In genomic region chr1:234355782-234356510, GRCh38 we compare ENCODE assay signal across 13 cellular contexts. TPM values are rescaled to one million over a fixed set of nuclear protein-coding genes. Genes with fewer than 3 reads are reported as not detected.
DNase-seq lines count a peak whose midpoint lies in the region; ATAC-seq, FAIRE-seq and TF ChIP-seq lines count a peak whose summit lies in the region.
"Had no signal": no experiment of that assay in that cellular context is flagged by ENCODE, and none has a peak within 500 bp of the region (broad histone marks: within the 10 kb centered on the region; RNA-seq: fewer than 3 reads in every experiment).

No MANE protein-coding gene starts in this region.

- H3K4me2 ChIP-seq in OCI-LY1 (ENCODE audit: low read length), result peak overlapping the region; percentile 67
- peak overlapping the region; percentile 9; the same call in 1 of the 2 replicates for H3K4me2 ChIP-seq in K562 (ENCODE audit: insufficient read depth, low read length)

- H3K9me2 ChIP-seq in OCI-LY1 (ENCODE audit: low read depth, low read length), result no peaks in the 10 kb centered on the region; the same call in 1 of the 2 replicates

- no peaks in the 10 kb centered on the region for H3K9me1 ChIP-seq in K562 (ENCODE audit: control insufficient read depth, insufficient read depth, low read length)

- in situ Hi-C loops in K562 (cut with MboI), result no loop called here

- no peak for TF ChIP-seq RAD21 in K562 (CRISPR knock-in tag; conservative IDR thresholded peaks at IDR 0.05 in 1 of 2, IDR thresholded peaks at IDR 0.05 in 1 of 2)

- no peak for DNase-seq in CD4-positive, alpha-beta T cell
- no peak for DNase-seq in K562 (ENCODE audit: extremely low read depth in 1 of 4, low spot score in 3 of 4)
- no peak for DNase-seq in NCI-H774 (lab: John Stamatoyannopoulos, UW)
- DNase-seq in DMS79 treated with DMSO at 0.1 percent for 48 hours (lab: John Stamatoyannopoulos, UW), result no peak
- DNase-seq: H7, SIG-M5 had no signal

- no peaks in the 10 kb centered on the region for H3K27me3 ChIP-seq in CD4-positive, alpha-beta T cell (ENCODE audit: control insufficient read depth, insufficient read depth, low read length)
- H3K27me3 ChIP-seq in OCI-LY1 (ENCODE audit: insufficient read depth, low read length) (no peaks in the 10 kb centered on the region), K562 (ENCODE audit: control insufficient read depth in 2 of 2, insufficient read depth in 2 of 2, low read length in 2 of 2) (no peaks in the 10 kb centered on the region)

- no TSS peak for BruUV-seq in K562 (replicated peaks; lab: Mats Ljungman, UMichigan)

- H3K9me3 Mint-ChIP-seq in CD4-positive, alpha-beta T cell, result no peaks in the 10 kb centered on the region

- H4K20me1 ChIP-seq in OCI-LY1 (ENCODE audit: insufficient read depth, low read length) (no peaks in the 10 kb centered on the region), K562 (replicated peaks; ENCODE audit: control insufficient read depth, insufficient read depth, low read length) (no peaks in the 10 kb centered on the region)

- no peaks in the 10 kb centered on the region for H3K4me1 Mint-ChIP-seq in CD4-positive, alpha-beta T cell (ENCODE audit: low read depth)

- H3K27me3 Mint-ChIP-seq in CD4-positive, alpha-beta T cell, result no peaks in the 10 kb centered on the region

- TF ChIP-seq CTCF in 22Rv1 (IDR thresholded peaks at IDR 0.05) (no peak), OCI-LY1 (IDR thresholded peaks at IDR 0.05; ENCODE audit: low read length) (no peak), K562 (IDR thresholded peaks at IDR 0.05 in 2 of 3, conservative IDR thresholded peaks at IDR 0.05 in 1 of 3; ENCODE audit: insufficient read depth in 2 of 3, low read depth in 1 of 3, low read length in 3 of 3) (no peak)
- TF ChIP-seq CTCF in CD4-positive, alpha-beta T cell (IDR thresholded peaks at IDR 0.05), result no peak

- no peak for TF ChIP-seq POLR2A in K562 (conservative IDR thresholded peaks at IDR 0.05)

- H3K9ac ChIP-seq in OCI-LY1 (ENCODE audit: low read length) (no peak overlapping the region; the same call in 1 of the 2 replicates), K562 (ENCODE audit: insufficient read depth in 1 of 2, low read depth in 2 of 2, low read length in 2 of 2) (no peak overlapping the region)

- intact Hi-C loops in CD4-positive, alpha-beta T cell (cut with DNase I, micrococcal nuclease), result no loop called here
- intact Hi-C loops in K562 (cut with micrococcal nuclease), result no loop called here

- no peaks in the 10 kb centered on the region for H3F3A ChIP-seq in OCI-LY1 (ENCODE audit: insufficient read depth, low read length)

- FAIRE-seq in K562 (lab: Jason Lieb, UNC), result no peak

- peak overlapping the region; percentile 80 for H3K27ac Mint-ChIP-seq in CD4-positive, alpha-beta T cell

- CTCF ChIA-PET in CD4-positive, alpha-beta T cell (lab: Charles Lee), result interaction anchor here (3.2 kb wide), 1 partner anchor 30 kb away, joined by 10 read pairs; no protein-coding TSS in a partner anchor
- CTCF ChIA-PET in K562 (lab: Yijun Ruan, JAX; ENCODE audit: low intra/inter-chr PET ratio), result no interaction called here

- H3K9me3 ChIP-seq in CD4-positive, alpha-beta T cell (ENCODE audit: control insufficient read depth, low read length), result no peaks in the 10 kb centered on the region
- H3K9me3 ChIP-seq in OCI-LY1 (ENCODE audit: low read length) (no peaks in the 10 kb centered on the region), K562 (replicated peaks; ENCODE audit: control insufficient read depth, insufficient read depth, low read depth, low read length) (0 out of 2 replicates have a peak, but pooled peaks cover 3% of the 10 kb centered on the region)
- H3K9me3 ChIP-seq: lower lobe of right lung, neutrophil had no signal

- H3K4me1 ChIP-seq in OCI-LY1 (ENCODE audit: insufficient read depth, low read length, severe bottlenecking) (peaks cover 22% of the 10 kb centered on the region), K562 (replicated peaks in 1 of 2; ENCODE audit: control insufficient read depth in 2 of 2, insufficient read depth in 2 of 2, low read length in 2 of 2) (peaks cover 5 to 16% of the 10 kb centered on the region in 2 experiments; a peak in 3 of 5 replicates)
- H3K4me1 ChIP-seq: lower lobe of right lung, stomach had no signal

- H2AFZ ChIP-seq in OCI-LY1 (ENCODE audit: low read length) (0 out of 2 replicates have a peak overlapping the region, but pooled peaks have one; percentile 17), K562 (ENCODE audit: low read depth, low read length) (peak overlapping the region; percentile 41)

- H3K27ac ChIP-seq in 22Rv1 (peak overlapping the region; percentile 66), OCI-LY1 (ENCODE audit: low read depth, low read length, poor library complexity, severe bottlenecking) (no peak overlapping the region), K562 (ENCODE audit: extremely low read depth, low read depth, low read length) (no peak overlapping the region)
- H3K27ac ChIP-seq in CD4-positive, alpha-beta T cell (ENCODE audit: low read depth, low read length), result no peak overlapping the region

- H3K79me2 ChIP-seq in OCI-LY1 (ENCODE audit: insufficient read depth, low read length) (no peaks in the 10 kb centered on the region), K562 (ENCODE audit: control insufficient read depth, insufficient read depth, low read length) (no peaks in the 10 kb centered on the region)

- no peak overlapping the region for H3K4me3 Mint-ChIP-seq in CD4-positive, alpha-beta T cell

- POLR2A ChIA-PET in CD4-positive, alpha-beta T cell (lab: Charles Lee), result interaction anchor here (0.7 to 1.4 kb wide), 2 partner anchors 17 to 166 kb away, joined by 3 to 6 read pairs; partner anchors contain the start of gene COA6
- POLR2A ChIA-PET in K562 (lab: Yijun Ruan, JAX), result interaction anchor here (0.5 to 1.0 kb wide), 2 partner anchors 17 to 956 kb away, joined by 3 read pairs; partner anchors contain the start of gene COA6

- H3K4me3 ChIP-seq in OCI-LY1 (ENCODE audit: low read depth, low read length, poor library complexity, severe bottlenecking) (peak overlapping the region; percentile 73), K562 (no peak overlapping the region)

- H3K36me3 Mint-ChIP-seq in CD4-positive, alpha-beta T cell (ENCODE audit: low read depth), result no peaks in the 10 kb centered on the region

- no peak for TF ChIP-seq EP300 in K562 (IDR thresholded peaks at IDR 0.05; ENCODE audit: low read length)

- no peak for ATAC-seq in CD4-positive, alpha-beta T cell (ENCODE audit: poor library complexity)
- ATAC-seq in K562 (no peak), GM19328 (IDR thresholded peaks at IDR 0.05; ENCODE audit: unreplicated experiment) (no peak), HG02642 (IDR thresholded peaks at IDR 0.05; ENCODE audit: poor library complexity, unreplicated experiment) (no peak)

- WGBS in K562 (ENCODE audit: insufficient coverage, low coverage, missing lambda C conversion rate), result 10% methylated on average over 3 of the region's 3 CpGs

- no peaks in the 10 kb centered on the region for H3K36me3 ChIP-seq in OCI-LY1 (ENCODE audit: insufficient read depth, low read length)
- no peaks in the 10 kb centered on the region for H3K36me3 ChIP-seq in K562 (ENCODE audit: control insufficient read depth, insufficient read depth, low read length)
- H3K36me3 ChIP-seq: lower lobe of right lung, neutrophil, stomach had no signal

TF ChIP-seq in K562, 482 proteins besides CTCF, POLR2A, EP300 and RAD21 (continues in another document):
- TF ChIP-seq, protein P1, sequence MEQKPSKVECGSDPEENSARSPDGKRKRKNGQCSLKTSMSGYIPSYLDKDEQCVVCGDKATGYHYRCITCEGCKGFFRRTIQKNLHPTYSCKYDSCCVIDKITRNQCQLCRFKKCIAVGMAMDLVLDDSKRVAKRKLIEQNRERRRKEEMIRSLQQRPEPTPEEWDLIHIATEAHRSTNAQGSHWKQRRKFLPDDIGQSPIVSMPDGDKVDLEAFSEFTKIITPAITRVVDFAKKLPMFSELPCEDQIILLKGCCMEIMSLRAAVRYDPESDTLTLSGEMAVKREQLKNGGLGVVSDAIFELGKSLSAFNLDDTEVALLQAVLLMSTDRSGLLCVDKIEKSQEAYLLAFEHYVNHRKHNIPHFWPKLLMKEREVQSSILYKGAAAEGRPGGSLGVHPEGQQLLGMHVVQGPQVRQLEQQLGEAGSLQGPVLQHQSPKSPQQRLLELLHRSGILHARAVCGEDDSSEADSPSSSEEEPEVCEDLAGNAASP (IDR thresholded peaks at IDR 0.05), result no peak
- peak; percentile 55 for TF ChIP-seq CBFA2T3 (IDR thresholded peaks at IDR 0.05)
- peak; percentile 51 for TF ChIP-seq ARID1B (IDR thresholded peaks at IDR 0.05)

RNA-seq across cellular contexts. Expression of gene COA6, which starts 17.3 kb away (rescaled TPM):
- total RNA-seq in CD4-positive, alpha-beta T cell, result 10 to 100 TPM; 10.0 to 12.2 TPM
- total RNA-seq in K562 (2011; cell fraction: chromatin; rRNA removed; ENCODE audit: low replicate concordance), result 11.0 and 11.3 TPM in 2 replicates
- total RNA-seq in K562 (2011; cell fraction: nucleolus; rRNA removed), result 18.5 and 22.6 TPM in 2 replicates
- total RNA-seq in K562 (2011; cell fraction: nucleoplasm; rRNA removed), result 18.0 and 19.1 TPM in 2 replicates
- total RNA-seq in K562 (2014; rRNA removed), result 92.1 and 131 TPM in 2 replicates
- total RNA-seq in K562 (2014; rRNA removed; fragmentation: Illumina TruSeq; extraction: Trizol), result 134 and 151 TPM in 2 replicates
- total RNA-seq in K562 (2015; rRNA removed; fragmentation: Illumina TruSeq; extraction: Trizol), result 155 and 158 TPM in 2 replicates
- total RNA-seq in K562 (2021), result 102 and 112 TPM in 2 replicates
- polyA plus RNA-seq in K562 (2011; rRNA removed), result 50.3 and 77.7 TPM in 2 replicates
- 36.7 and 39.3 TPM in 2 replicates for polyA plus RNA-seq in K562 (2011; cell fraction: cytosol; rRNA removed)
- polyA plus RNA-seq in K562 (2011; cell fraction: nucleus; rRNA removed), result 17.7 and 23.9 TPM in 2 replicates
- 96.2 and 170 TPM in 2 replicates for polyA plus RNA-seq in K562 (2012)
- 91.5 and 119 TPM in 2 replicates for polyA plus RNA-seq in K562 (2014; fragmentation: Illumina TruSeq; extraction: Trizol)
- 100 to 1,000 TPM; 171 to 187 TPM for polyA plus RNA-seq in K562 (2014; fragmentation: Nextera tagmentation; extraction: Ambion mirVana)
- 172 and 190 TPM in 2 replicates for polyA plus RNA-seq in K562 (2014; rRNA removed)
- 12.1 and 12.6 TPM in 2 replicates for polyA minus RNA-seq in K562 (2011; rRNA and poly(A)+ RNA removed)
- polyA minus RNA-seq in K562 (2011; cell fraction: cytosol; rRNA and poly(A)+ RNA removed), result 16.4 and 25.5 TPM in 2 replicates
- polyA minus RNA-seq in K562 (2011; cell fraction: nucleus; rRNA and poly(A)+ RNA removed), result 15.6 and 20.1 TPM in 2 replicates
